In the genomic region with DNA sequence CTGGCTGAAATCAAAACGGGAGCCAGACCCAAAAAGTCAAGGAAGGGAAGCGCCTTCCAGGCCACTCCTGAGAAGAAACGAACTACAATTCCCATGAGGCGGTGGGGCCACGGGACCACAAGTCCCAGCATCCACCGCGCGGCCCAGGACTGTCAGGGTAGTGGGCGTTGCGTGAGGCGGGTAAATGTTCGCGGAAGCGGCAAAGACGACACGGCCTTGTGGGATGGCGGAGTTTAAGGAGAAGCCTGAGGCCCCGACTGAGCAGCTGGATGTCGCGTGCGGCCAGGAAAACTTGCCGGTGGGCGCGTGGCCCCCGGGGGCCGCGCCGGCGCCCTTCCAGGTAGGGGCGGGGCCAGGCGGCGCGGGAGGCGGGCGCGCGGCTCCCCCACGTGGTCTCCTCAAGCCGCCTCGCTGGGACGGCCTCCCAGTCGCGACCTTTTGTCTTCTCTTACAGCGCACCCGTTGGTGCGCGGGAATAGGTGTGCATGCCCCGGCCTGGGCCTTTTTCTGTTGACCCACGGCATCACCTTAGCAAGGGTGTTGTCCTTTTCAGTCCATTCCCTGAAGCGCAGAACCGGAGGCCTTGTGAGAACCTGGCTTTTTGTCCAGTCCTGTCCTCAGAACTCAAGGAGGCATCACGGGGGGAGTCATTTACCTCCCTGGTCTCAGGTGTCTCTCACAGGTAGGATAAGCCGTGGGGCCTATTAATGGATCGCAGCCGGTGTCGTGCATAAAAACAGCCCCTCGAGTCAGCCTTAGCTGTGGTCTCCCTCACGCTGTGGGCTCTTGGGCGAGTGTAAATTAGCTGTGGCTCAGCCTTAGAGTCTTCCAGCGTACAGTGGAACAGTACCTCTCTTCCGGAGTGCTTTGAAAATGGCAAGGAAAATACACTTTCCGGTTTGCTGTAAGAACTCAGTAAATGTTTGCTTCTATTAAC, we compare ENCODE assay signal across 8 cellular contexts. TPM values are rescaled to one million over a fixed set of nuclear protein-coding genes. Genes with fewer than 3 reads are reported as not detected.
DNase-seq lines count a peak whose midpoint lies in the region; ATAC-seq and TF ChIP-seq lines count a peak whose summit lies in the region.

A gene (plus strand): TSS at position 183 of the 937 bp plus-strand sequence. CDS start 2 bp downstream, at position 185.

- CTCF ChIA-PET in activated CD8-positive, alpha-beta T cell treated with anti-CD3 and anti-CD28 coated beads for 36 hours (lab: Charles Lee): interaction anchor here (1.2 to 1.4 kb wide), 4 partner anchors 10 to 31 kb away, joined by 3 to 6 read pairs (median 4); no protein-coding TSS in a partner anchor

- peak within 1 kb of the TSS; percentile 70 for H3K4me3 ChIP-seq in lower lobe of right lung

- peak within 1 kb of the TSS; percentile 90 to 97 for H3K4me3 Mint-ChIP-seq in CD14-positive monocyte
- peak within 1 kb of the TSS; percentile 81 for H3K4me3 Mint-ChIP-seq in activated CD8-positive, alpha-beta T cell treated with anti-CD3 and anti-CD28 coated beads for 36 hours

- no peaks in the 10 kb centered on the region for H3K27me3 ChIP-seq in lower lobe of right lung (ENCODE audit: low read depth)

- H3K36me3 Mint-ChIP-seq in CD14-positive monocyte: peaks cover 4 to 15% of the 10 kb centered on the region in 2 donors
- peaks cover 17% of the 10 kb centered on the region for H3K36me3 Mint-ChIP-seq in activated CD8-positive, alpha-beta T cell treated with anti-CD3 and anti-CD28 coated beads for 36 hours (ENCODE audit: low read depth)

- peaks cover 0 to 5% (median 0%) of the 10 kb centered on the region in 7 donors for H3K9me3 Mint-ChIP-seq in CD14-positive monocyte
- H3K9me3 Mint-ChIP-seq in activated CD8-positive, alpha-beta T cell treated with anti-CD3 and anti-CD28 coated beads for 36 hours: no peaks in the 10 kb centered on the region

- peak within 1 kb of the TSS; percentile 93 for H3K27ac ChIP-seq in lower lobe of right lung

- peak; percentile 95 for ATAC-seq in GM19372 (IDR thresholded peaks at IDR 0.05; ENCODE audit: low read depth, unreplicated experiment)
- peak; percentile 98 for ATAC-seq in HG03521 (IDR thresholded peaks at IDR 0.05; ENCODE audit: unreplicated experiment)
- ATAC-seq in activated CD8-positive, alpha-beta T cell treated with anti-CD3 and anti-CD28 coated beads for 36 hours: peak; percentile 96
- ATAC-seq in lower lobe of right lung: peak; percentile 97 to 99

- no peak for TF ChIP-seq CTCF in CD14-positive monocyte (IDR thresholded peaks at IDR 0.05)
- TF ChIP-seq CTCF in activated CD8-positive, alpha-beta T cell treated with anti-CD3 and anti-CD28 coated beads for 36 hours (IDR thresholded peaks at IDR 0.05): no peak
- no peak for TF ChIP-seq CTCF in lower lobe of right lung (IDR thresholded peaks at IDR 0.05)

- H3K27me3 Mint-ChIP-seq in CD14-positive monocyte (ENCODE audit: low read depth in 3 of 3): peaks cover 1 to 2% (median 2%) of the 10 kb centered on the region in 3 donors
- H3K27me3 Mint-ChIP-seq in activated CD8-positive, alpha-beta T cell treated with anti-CD3 and anti-CD28 coated beads for 36 hours: no peaks in the 10 kb centered on the region

- intact Hi-C loops in CD14-positive monocyte (cut with micrococcal nuclease) (loop anchor here in 1 of 2 donors (5.0 kb wide), 1 partner anchor 1176 kb away; a partner anchor contains a TSS), lower lobe of right lung (cut with DNase I) (no loop called here)
- intact Hi-C loops in activated CD8-positive, alpha-beta T cell treated with anti-CD3 and anti-CD28 coated beads for 36 hours (cut with micrococcal nuclease): no loop called here

- H3K36me3 ChIP-seq in lower lobe of right lung: no peaks in the 10 kb centered on the region

- peaks cover 24% of the 10 kb centered on the region for H3K4me1 ChIP-seq in lower lobe of right lung

- H3K4me1 Mint-ChIP-seq in CD14-positive monocyte: peaks cover 16% of the 10 kb centered on the region
- peaks cover 28% of the 10 kb centered on the region for H3K4me1 Mint-ChIP-seq in activated CD8-positive, alpha-beta T cell treated with anti-CD3 and anti-CD28 coated beads for 36 hours (ENCODE audit: low read depth)

- peak within 1 kb of the TSS; percentile 89 to 100 (median 98) for H3K27ac Mint-ChIP-seq in CD14-positive monocyte
- H3K27ac Mint-ChIP-seq in activated CD8-positive, alpha-beta T cell treated with anti-CD3 and anti-CD28 coated beads for 36 hours: peak within 1 kb of the TSS; percentile 98

- peak; percentile 76 for DNase-seq in CD14-positive monocyte (ENCODE audit: low spot score)
- peak; percentile 17 for DNase-seq in NCI-H748 treated with DMSO at 0.1 percent for 48 hours (lab: John Stamatoyannopoulos, UW)
- peak; percentile 93 for DNase-seq in activated CD8-positive, alpha-beta T cell treated with anti-CD3 and anti-CD28 coated beads for 36 hours
- peak; percentile 91 for DNase-seq in ecto neural progenitor cell (ENCODE audit: low spot score)
- DNase-seq in lower lobe of right lung: peak; percentile 92
- peak; percentile 70 to 85 (median 77) for DNase-seq in stimulated activated CD4-positive, alpha-beta T cell treated with anti-CD3 and anti-CD28 coated beads, TNF-alpha, amount 100 ng/mL, for 24 hours (ENCODE audit: low read depth in 3 of 3)

- POLR2A ChIA-PET in activated CD8-positive, alpha-beta T cell treated with anti-CD3 and anti-CD28 coated beads for 36 hours (lab: Charles Lee): interaction anchor here (0.8 to 1.7 kb wide), 4 partner anchors 11 to 1116 kb away, joined by 3 to 4 read pairs (median 3); a partner anchor contains a TSS

- no peaks in the 10 kb centered on the region for H3K9me3 ChIP-seq in lower lobe of right lung

RNA-seq across cellular contexts. Expression of the gene that starts here (rescaled TPM):
- polyA plus RNA-seq in CD14-positive monocyte: 1 to 10 TPM; 3.5 to 7.2 TPM
- total RNA-seq in activated CD8-positive, alpha-beta T cell treated with anti-CD3 and anti-CD28 coated beads for 36 hours: 10 to 100 TPM; 13.6 to 14.6 TPM
- 14.1 TPM for total RNA-seq in lower lobe of right lung

Comparison
In these comparisons a context has a peak if more than half of its experiments do, and no peak if none do; other contexts are left out.
1. Peak in every context shown above with its lines: DNase-seq, ATAC-seq, H3K4me3 ChIP-seq and H3K27ac ChIP-seq.
2. DNase-seq: peak in every context shown above with its lines; median percentile 93 in activated CD8-positive, alpha-beta T cell treated with anti-CD3 and anti-CD28 coated beads for 36 hours; 92 in lower lobe of right lung; 91 in ecto neural progenitor cell; 77 in stimulated activated CD4-positive, alpha-beta T cell treated with anti-CD3 and anti-CD28 coated beads, TNF-alpha, amount 100 ng/mL, for 24 hours; 76 in CD14-positive monocyte; 17 in NCI-H748 treated with DMSO at 0.1 percent for 48 hours.